In genomic region chr9:135534192-135534711, GRCh38 we compare ENCODE assay signal across 13 cellular contexts. TPM values are rescaled to one million over a fixed set of nuclear protein-coding genes. Genes with fewer than 3 reads are reported as not detected.
DNase-seq lines count a peak whose midpoint lies in the region; ATAC-seq and TF ChIP-seq lines count a peak whose summit lies in the region.
"Not testable (repeated sequence)": the region's sequence is repeated elsewhere in the genome, so short reads cannot be mapped to it uniquely, and the experiment has no call there.
"Had no signal": no experiment of that assay in that cellular context is flagged by ENCODE, and none has a peak within 500 bp of the region (broad histone marks: within the 10 kb centered on the region; RNA-seq: fewer than 3 reads in every experiment).

No MANE protein-coding gene starts in this region.

- POLR2A ChIA-PET in HEK293 (lab: Yijun Ruan, JAX): not testable (repeated sequence)

- H3K27me3 Mint-ChIP-seq in nephron progenitor cell (ENCODE audit: low read depth, poor library complexity): peaks cover 60% of the 10 kb centered on the region

- intact Hi-C loops in heart right ventricle (cut with DNase I); spleen (cut with DNase I; ENCODE audit: low total_unique reads): not testable (repeated sequence)

- not testable (repeated sequence) for H3K36me3 ChIP-seq in BLaER1 treated with 17β-estradiol and CSF1 and Interleukin-3, amounts not matched to agents 10 nM and 100 nM; HEK293 (ENCODE audit: control insufficient read depth in 2 of 2, insufficient read depth in 1 of 2, low read length in 2 of 2); heart right ventricle; spleen

- not testable (repeated sequence) for H3K36me3 Mint-ChIP-seq in nephron progenitor cell (ENCODE audit: low read depth)

- ATAC-seq in heart right ventricle: peak in 7 of 8 donors; percentile 25 to 88 (median 59)

- peak; percentile 37 for DNase-seq in activated CD8-positive, alpha-beta memory T cell treated with anti-CD3 and anti-CD28 coated beads for 24 hours
- DNase-seq in ecto neural progenitor cell (ENCODE audit: low spot score) (peak; percentile 44), left kidney (ENCODE audit: low read depth, low spot score) (peak; percentile 39), nephron progenitor cell (peak; percentile 39), spleen (peak; percentile 45)
- not testable (repeated sequence) for DNase-seq in heart right ventricle

- WGBS in heart right ventricle, 2 donors: 32 to 38% methylated on average over 10 of the region's 10 CpGs
- 29 to 38% (median 32%) methylated on average over 5 to 10 of the region's 10 CpGs for WGBS in spleen, 5 donors

- not testable (repeated sequence) for H3K9ac ChIP-seq in BLaER1 treated with 17β-estradiol and CSF1 and Interleukin-3, amounts not matched to agents 10 nM and 100 nM

- TF ChIP-seq POLR2A in spleen (IDR thresholded peaks at IDR 0.05): not testable (repeated sequence)

- peaks cover 21% of the 10 kb centered on the region for H3K9me3 Mint-ChIP-seq in nephron progenitor cell

- not testable (repeated sequence) for H3K27ac ChIP-seq in BLaER1 treated with 17β-estradiol and CSF1 and Interleukin-3, amounts not matched to agents 10 nM and 100 nM; HEK293 (ENCODE audit: extremely low read depth, low read depth, low read length); spleen
- H3K27ac ChIP-seq in heart right ventricle: peak overlapping the region in 1 of 10 donors; percentile 53

- not testable (repeated sequence) for H3K4me3 Mint-ChIP-seq in nephron progenitor cell

- H3K4me1 Mint-ChIP-seq in nephron progenitor cell: peaks cover 11% of the 10 kb centered on the region

- H3K9me3 ChIP-seq in BLaER1 treated with 17β-estradiol and CSF1 and Interleukin-3, amounts not matched to agents 10 nM and 100 nM (replicated peaks in 1 of 11): peaks cover 0 to 11% (median 8%) of the 10 kb centered on the region in 11 experiments; a peak in 8 of 22 replicates
- H3K9me3 ChIP-seq in HEK293 (ENCODE audit: control insufficient read depth, insufficient read depth, low read depth, low read length); heart right ventricle; spleen: not testable (repeated sequence)

- peaks cover 16 to 38% (median 27%) of the 10 kb centered on the region in 11 experiments for H3K27me3 ChIP-seq in BLaER1 treated with 17β-estradiol and CSF1 and Interleukin-3, amounts not matched to agents 10 nM and 100 nM
- not testable (repeated sequence) for H3K27me3 ChIP-seq in heart right ventricle
- H3K27me3 ChIP-seq in spleen (replicated peaks in 1 of 7): peaks cover 0 to 36% (median 0%) of the 10 kb centered on the region in 7 donors

- H3K4me1 ChIP-seq in BLaER1 treated with 17β-estradiol and CSF1 and Interleukin-3, amounts not matched to agents 10 nM and 100 nM: peaks cover 9 to 17% (median 13%) of the 10 kb centered on the region in 10 experiments; a peak in 18 of 20 replicates
- not testable (repeated sequence) for H3K4me1 ChIP-seq in HEK293 (ENCODE audit: control insufficient read depth, insufficient read depth, low read length); heart right ventricle; spleen

- not testable (repeated sequence) for H3K4me3 ChIP-seq in BLaER1 treated with 17β-estradiol and CSF1 and Interleukin-3, amounts not matched to agents 10 nM and 100 nM; HEK293 (ENCODE audit: low read depth, low read length); heart right ventricle; spleen

- not testable (repeated sequence) for TF ChIP-seq CTCF in HEK293 (tag by site-specific recombination; IDR thresholded peaks at IDR 0.05); heart right ventricle (IDR thresholded peaks at IDR 0.05); nephron progenitor cell (IDR thresholded peaks at IDR 0.05); spleen (IDR thresholded peaks at IDR 0.05 in 8 of 11, conservative IDR thresholded peaks at IDR 0.05 in 3 of 11)

- H3K27ac Mint-ChIP-seq in nephron progenitor cell: peak overlapping the region; percentile 60

- peak overlapping the region; percentile 32 to 72 (median 54); a peak in 19 of 22 replicates for H3K4me2 ChIP-seq in BLaER1 treated with 17β-estradiol and CSF1 and Interleukin-3, amounts not matched to agents 10 nM and 100 nM

- CTCF ChIA-PET in HEK293 (lab: Yijun Ruan, JAX): interaction anchor here (0.6 kb wide), 1 partner anchor 69 kb away, joined by 3 read pairs; no protein-coding TSS in a partner anchor

- H4K20me1 ChIP-seq in BLaER1 treated with 17β-estradiol and CSF1 and Interleukin-3, amounts not matched to agents 10 nM and 100 nM: not testable (repeated sequence)

TF ChIP-seq in HEK293, 187 proteins besides CTCF, POLR2A, EP300 and RAD21:
- peak; percentile 51 for TF ChIP-seq KLF1 (tag by site-specific recombination; IDR thresholded peaks at IDR 0.05)
TF ChIP-seq in HEK293: peak in this region for 1; not testable (repeated sequence) for 186.

RNA-seq across cellular contexts. Expression of gene OBP2A, which starts 11.7 kb away (rescaled TPM):
- total RNA-seq in heart right ventricle (not detected), spleen (under 1 TPM in 1 of 7 donors, not detected in 6; 0.40 TPM)
- polyA plus RNA-seq in heart right ventricle (not detected), spleen (not detected)
- total RNA-seq: CD4-positive, alpha-beta T cell; G401; HepG2; HT-29; RPMI7951 had no signal

RNA-seq across cellular contexts. Expression of gene LCN1, which starts 13.0 kb away (rescaled TPM):
- total RNA-seq in heart right ventricle: under 1 TPM in 2 of 10 donors, not detected in 8; 0.32 to 0.76 TPM
- polyA plus RNA-seq in heart right ventricle: under 1 TPM in 1 of 2 donors, not detected in 1; 0.13 TPM
- total RNA-seq in spleen: not detected
- polyA plus RNA-seq in spleen: under 1 TPM in 1 of 3 donors, not detected in 2; 0.09 TPM
- total RNA-seq: CD4-positive, alpha-beta T cell; G401; HepG2; HT-29; RPMI7951 had no signal
- polyA plus RNA-seq: HepG2 had no signal

RNA-seq across cellular contexts. Expression of gene PAEP, which starts 27.3 kb away (rescaled TPM):
- not detected for total RNA-seq in heart right ventricle
- not detected for polyA plus RNA-seq in heart right ventricle
- not detected for total RNA-seq in spleen
- polyA plus RNA-seq in spleen: not detected
- total RNA-seq: CD4-positive, alpha-beta T cell; G401; HT-29; RPMI7951 had no signal

RNA-seq across cellular contexts. Expression of gene MRPS2, which starts 33.8 kb away (rescaled TPM):
- total RNA-seq in heart right ventricle: 10 to 100 TPM; 37.5 to 52.0 (median 47.8) TPM
- 10 to 100 TPM; 28.6 to 82.9 TPM for polyA plus RNA-seq in heart right ventricle
- 10 to 100 TPM; 19.2 to 34.1 (median 24.1) TPM for total RNA-seq in spleen
- 10 to 100 TPM; 29.8 to 40.6 (median 34.5) TPM for polyA plus RNA-seq in spleen

RNA-seq across cellular contexts. Expression of gene PPP1R26, which starts 54.7 kb away (rescaled TPM):
- total RNA-seq in heart right ventricle: 10 to 100 TPM; 17.8 to 26.7 (median 20.8) TPM
- 1 to 10 TPM; 7.5 to 8.9 TPM for polyA plus RNA-seq in heart right ventricle
- 10 to 100 TPM in 2 of 7 donors, 1 to 10 TPM in 5; 6.7 to 18.7 (median 9.7) TPM for total RNA-seq in spleen
- 1 to 10 TPM; 1.8 to 4.5 (median 2.3) TPM for polyA plus RNA-seq in spleen
